ENCODE assay signal across 1 cellular context in the genomic region with DNA sequence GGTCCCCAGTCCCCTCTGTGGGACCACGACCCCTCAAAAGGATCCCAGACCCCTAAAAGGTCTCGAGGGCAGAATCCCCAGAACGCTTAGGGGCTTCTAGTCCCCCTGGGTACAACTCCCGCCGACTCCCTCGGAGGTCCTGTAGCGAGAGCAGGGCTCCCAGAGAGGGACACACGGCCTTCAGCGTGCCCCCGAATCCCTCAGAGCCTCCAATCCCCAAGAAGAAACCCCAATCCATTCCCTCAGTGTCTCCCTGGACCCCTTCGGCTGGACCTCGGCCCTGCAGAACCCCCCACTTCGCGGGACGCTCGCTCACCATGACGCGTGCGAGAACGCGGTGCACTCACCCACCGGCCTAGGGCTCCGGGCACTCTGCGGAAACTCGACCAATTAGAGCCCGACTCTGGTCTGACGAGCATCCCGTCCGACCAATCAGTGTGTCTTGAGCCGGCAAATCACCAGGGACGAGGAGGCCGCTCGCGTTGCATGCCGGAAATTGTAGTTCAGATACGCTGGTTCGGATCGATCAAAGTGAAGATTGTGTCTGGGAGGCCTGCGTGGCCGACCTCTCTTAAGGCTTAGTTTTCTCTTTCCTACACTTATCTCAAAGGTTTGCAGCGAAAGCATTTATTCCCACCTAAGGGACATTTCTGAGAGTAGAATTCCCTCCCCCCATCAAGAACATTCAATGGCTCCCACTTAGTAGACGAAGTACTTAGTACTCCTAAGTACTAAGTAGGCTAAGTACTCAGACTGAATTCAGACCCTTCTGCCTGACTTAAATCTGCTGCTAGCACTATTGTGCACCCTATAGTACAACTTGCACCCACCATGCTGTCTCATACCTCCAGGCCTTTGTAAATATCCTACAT.
TF ChIP-seq lines count a peak whose summit lies in the region.

A gene (minus strand): TSS at position 369 of the 872 bp plus-strand sequence. CDS start 50 bp downstream, at position 319.

TF ChIP-seq in HepG2, 621 proteins besides CTCF, POLR2A, EP300 and RAD21 (continued from another document and continues in another):
- TF ChIP-seq, protein P1, sequence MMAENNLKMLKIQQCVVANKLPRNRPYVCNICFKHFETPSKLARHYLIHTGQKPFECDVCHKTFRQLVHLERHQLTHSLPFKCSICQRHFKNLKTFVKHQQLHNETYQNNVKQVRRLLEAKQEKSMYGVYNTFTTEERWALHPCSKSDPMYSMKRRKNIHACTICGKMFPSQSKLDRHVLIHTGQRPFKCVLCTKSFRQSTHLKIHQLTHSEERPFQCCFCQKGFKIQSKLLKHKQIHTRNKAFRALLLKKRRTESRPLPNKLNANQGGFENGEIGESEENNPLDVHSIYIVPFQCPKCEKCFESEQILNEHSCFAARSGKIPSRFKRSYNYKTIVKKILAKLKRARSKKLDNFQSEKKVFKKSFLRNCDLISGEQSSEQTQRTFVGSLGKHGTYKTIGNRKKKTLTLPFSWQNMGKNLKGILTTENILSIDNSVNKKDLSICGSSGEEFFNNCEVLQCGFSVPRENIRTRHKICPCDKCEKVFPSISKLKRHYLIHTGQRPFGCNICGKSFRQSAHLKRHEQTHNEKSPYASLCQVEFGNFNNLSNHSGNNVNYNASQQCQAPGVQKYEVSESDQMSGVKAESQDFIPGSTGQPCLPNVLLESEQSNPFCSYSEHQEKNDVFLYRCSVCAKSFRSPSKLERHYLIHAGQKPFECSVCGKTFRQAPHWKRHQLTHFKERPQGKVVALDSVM (CRISPR knock-in tag; IDR thresholded peaks at IDR 0.05) = peak; percentile 35; the same call in 1 of the 2 replicates
- TF ChIP-seq ZFYVE20 (CRISPR knock-in tag; IDR thresholded peaks at IDR 0.05; ENCODE audit: borderline replicate concordance, low read depth) (no peak), SNAPC2 (CRISPR knock-in tag; IDR thresholded peaks at IDR 0.05) (no peak), U2AF1 (optimal IDR thresholded peaks at IDR 0.05; ENCODE audit: low read depth, low read length) (no peak), ZNF496 (CRISPR knock-in tag; IDR thresholded peaks at IDR 0.05; ENCODE audit: insufficient replicate concordance) (no peak), ISX (CRISPR knock-in tag; conservative IDR thresholded peaks at IDR 0.05) (0 out of 2 replicates have a peak, but pooled peaks have one; percentile 9), ZNF44 (CRISPR knock-in tag; IDR thresholded peaks at IDR 0.05) (0 out of 2 replicates have a peak, but pooled peaks have one; percentile 24), NKX3-1 (CRISPR knock-in tag; IDR thresholded peaks at IDR 0.05) (no peak), TAF1 (CRISPR knock-in tag; IDR thresholded peaks at IDR 0.05) (peak; percentile 76), ZFP1 (CRISPR knock-in tag; IDR thresholded peaks at IDR 0.05) (no peak), ZNF777 (CRISPR knock-in tag; IDR thresholded peaks at IDR 0.05) (0 out of 2 replicates have a peak, but pooled peaks have one; percentile 21), SCMH1 (CRISPR knock-in tag; IDR thresholded peaks at IDR 0.05; ENCODE audit: borderline replicate concordance) (no peak), NPAS2 (CRISPR knock-in tag; IDR thresholded peaks at IDR 0.05; ENCODE audit: borderline replicate concordance) (no peak), SMARCC2 (IDR thresholded peaks at IDR 0.05) (no peak), THAP11 (CRISPR knock-in tag; IDR thresholded peaks at IDR 0.05) (peak; percentile 99), RXRB (CRISPR knock-in tag; IDR thresholded peaks at IDR 0.05; ENCODE audit: borderline replicate concordance) (peak; percentile 57)
- TF ChIP-seq, protein P2, sequence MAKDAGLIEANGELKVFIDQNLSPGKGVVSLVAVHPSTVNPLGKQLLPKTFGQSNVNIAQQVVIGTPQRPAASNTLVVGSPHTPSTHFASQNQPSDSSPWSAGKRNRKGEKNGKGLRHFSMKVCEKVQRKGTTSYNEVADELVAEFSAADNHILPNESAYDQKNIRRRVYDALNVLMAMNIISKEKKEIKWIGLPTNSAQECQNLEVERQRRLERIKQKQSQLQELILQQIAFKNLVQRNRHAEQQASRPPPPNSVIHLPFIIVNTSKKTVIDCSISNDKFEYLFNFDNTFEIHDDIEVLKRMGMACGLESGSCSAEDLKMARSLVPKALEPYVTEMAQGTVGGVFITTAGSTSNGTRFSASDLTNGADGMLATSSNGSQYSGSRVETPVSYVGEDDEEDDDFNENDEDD (CRISPR knock-in tag; IDR thresholded peaks at IDR 0.05; ENCODE audit: borderline replicate concordance) = peak; percentile 88
- TF ChIP-seq, protein P3, sequence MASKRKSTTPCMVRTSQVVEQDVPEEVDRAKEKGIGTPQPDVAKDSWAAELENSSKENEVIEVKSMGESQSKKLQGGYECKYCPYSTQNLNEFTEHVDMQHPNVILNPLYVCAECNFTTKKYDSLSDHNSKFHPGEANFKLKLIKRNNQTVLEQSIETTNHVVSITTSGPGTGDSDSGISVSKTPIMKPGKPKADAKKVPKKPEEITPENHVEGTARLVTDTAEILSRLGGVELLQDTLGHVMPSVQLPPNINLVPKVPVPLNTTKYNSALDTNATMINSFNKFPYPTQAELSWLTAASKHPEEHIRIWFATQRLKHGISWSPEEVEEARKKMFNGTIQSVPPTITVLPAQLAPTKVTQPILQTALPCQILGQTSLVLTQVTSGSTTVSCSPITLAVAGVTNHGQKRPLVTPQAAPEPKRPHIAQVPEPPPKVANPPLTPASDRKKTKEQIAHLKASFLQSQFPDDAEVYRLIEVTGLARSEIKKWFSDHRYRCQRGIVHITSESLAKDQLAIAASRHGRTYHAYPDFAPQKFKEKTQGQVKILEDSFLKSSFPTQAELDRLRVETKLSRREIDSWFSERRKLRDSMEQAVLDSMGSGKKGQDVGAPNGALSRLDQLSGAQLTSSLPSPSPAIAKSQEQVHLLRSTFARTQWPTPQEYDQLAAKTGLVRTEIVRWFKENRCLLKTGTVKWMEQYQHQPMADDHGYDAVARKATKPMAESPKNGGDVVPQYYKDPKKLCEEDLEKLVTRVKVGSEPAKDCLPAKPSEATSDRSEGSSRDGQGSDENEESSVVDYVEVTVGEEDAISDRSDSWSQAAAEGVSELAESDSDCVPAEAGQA (IDR thresholded peaks at IDR 0.05; ENCODE audit: low read depth) = peak; percentile 61; the same call in 1 of the 2 replicates
- TF ChIP-seq, protein P3 (CRISPR knock-in tag; IDR thresholded peaks at IDR 0.05; ENCODE audit: borderline replicate concordance) = no peak
- TF ChIP-seq, protein P4, sequence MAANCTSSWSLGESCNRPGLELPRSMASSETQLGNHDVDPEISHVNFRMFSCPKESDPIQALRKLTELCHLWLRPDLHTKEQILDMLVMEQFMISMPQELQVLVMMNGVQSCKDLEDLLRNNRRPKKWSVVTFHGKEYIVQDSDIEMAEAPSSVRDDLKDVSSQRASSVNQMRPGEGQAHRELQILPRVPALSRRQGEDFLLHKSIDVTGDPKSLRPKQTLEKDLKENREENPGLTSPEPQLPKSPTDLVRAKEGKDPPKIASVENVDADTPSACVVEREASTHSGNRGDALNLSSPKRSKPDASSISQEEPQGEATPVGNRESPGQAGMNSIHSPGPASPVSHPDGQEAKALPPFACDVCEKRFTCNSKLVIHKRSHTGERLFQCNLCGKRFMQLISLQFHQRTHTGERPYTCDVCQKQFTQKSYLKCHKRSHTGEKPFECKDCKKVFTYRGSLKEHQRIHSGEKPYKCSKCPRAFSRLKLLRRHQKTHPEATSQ (CRISPR knock-in tag; IDR thresholded peaks at IDR 0.05; ENCODE audit: borderline replicate concordance) = no peak
- TF ChIP-seq, protein P5, sequence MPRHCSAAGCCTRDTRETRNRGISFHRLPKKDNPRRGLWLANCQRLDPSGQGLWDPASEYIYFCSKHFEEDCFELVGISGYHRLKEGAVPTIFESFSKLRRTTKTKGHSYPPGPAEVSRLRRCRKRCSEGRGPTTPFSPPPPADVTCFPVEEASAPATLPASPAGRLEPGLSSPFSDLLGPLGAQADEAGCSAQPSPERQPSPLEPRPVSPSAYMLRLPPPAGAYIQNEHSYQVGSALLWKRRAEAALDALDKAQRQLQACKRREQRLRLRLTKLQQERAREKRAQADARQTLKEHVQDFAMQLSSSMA (CRISPR knock-in tag; IDR thresholded peaks at IDR 0.05) = 0 out of 2 replicates have a peak, but pooled peaks have one; percentile 71
- TF ChIP-seq, protein P6, sequence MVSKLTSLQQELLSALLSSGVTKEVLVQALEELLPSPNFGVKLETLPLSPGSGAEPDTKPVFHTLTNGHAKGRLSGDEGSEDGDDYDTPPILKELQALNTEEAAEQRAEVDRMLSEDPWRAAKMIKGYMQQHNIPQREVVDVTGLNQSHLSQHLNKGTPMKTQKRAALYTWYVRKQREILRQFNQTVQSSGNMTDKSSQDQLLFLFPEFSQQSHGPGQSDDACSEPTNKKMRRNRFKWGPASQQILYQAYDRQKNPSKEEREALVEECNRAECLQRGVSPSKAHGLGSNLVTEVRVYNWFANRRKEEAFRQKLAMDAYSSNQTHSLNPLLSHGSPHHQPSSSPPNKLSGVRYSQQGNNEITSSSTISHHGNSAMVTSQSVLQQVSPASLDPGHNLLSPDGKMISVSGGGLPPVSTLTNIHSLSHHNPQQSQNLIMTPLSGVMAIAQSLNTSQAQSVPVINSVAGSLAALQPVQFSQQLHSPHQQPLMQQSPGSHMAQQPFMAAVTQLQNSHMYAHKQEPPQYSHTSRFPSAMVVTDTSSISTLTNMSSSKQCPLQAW (CRISPR knock-in tag; IDR thresholded peaks at IDR 0.05) = peak; percentile 60; the same call in 1 of the 2 replicates
- TF ChIP-seq, protein P7, sequence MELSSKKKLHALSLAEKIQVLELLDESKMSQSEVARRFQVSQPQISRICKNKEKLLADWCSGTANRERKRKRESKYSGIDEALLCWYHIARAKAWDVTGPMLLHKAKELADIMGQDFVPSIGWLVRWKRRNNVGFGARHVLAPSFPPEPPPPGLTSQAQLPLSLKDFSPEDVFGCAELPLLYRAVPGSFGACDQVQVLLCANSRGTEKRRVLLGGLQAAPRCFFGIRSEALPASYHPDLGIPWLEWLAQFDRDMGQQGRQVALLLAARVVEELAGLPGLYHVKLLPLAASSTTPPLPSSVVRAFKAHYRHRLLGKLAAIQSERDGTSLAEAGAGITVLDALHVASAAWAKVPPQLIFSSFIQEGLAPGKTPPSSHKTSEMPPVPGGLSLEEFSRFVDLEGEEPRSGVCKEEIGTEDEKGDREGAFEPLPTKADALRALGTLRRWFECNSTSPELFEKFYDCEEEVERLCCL (CRISPR knock-in tag; IDR thresholded peaks at IDR 0.05; ENCODE audit: borderline replicate concordance) = 0 out of 2 replicates have a peak, but pooled peaks have one; percentile 31
- TF ChIP-seq, protein P8, sequence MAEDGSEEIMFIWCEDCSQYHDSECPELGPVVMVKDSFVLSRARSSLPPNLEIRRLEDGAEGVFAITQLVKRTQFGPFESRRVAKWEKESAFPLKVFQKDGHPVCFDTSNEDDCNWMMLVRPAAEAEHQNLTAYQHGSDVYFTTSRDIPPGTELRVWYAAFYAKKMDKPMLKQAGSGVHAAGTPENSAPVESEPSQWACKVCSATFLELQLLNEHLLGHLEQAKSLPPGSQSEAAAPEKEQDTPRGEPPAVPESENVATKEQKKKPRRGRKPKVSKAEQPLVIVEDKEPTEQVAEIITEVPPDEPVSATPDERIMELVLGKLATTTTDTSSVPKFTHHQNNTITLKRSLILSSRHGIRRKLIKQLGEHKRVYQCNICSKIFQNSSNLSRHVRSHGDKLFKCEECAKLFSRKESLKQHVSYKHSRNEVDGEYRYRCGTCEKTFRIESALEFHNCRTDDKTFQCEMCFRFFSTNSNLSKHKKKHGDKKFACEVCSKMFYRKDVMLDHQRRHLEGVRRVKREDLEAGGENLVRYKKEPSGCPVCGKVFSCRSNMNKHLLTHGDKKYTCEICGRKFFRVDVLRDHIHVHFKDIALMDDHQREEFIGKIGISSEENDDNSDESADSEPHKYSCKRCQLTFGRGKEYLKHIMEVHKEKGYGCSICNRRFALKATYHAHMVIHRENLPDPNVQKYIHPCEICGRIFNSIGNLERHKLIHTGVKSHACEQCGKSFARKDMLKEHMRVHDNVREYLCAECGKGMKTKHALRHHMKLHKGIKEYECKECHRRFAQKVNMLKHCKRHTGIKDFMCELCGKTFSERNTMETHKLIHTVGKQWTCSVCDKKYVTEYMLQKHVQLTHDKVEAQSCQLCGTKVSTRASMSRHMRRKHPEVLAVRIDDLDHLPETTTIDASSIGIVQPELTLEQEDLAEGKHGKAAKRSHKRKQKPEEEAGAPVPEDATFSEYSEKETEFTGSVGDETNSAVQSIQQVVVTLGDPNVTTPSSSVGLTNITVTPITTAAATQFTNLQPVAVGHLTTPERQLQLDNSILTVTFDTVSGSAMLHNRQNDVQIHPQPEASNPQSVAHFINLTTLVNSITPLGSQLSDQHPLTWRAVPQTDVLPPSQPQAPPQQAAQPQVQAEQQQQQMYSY (CRISPR knock-in tag; IDR thresholded peaks at IDR 0.05) = no peak
- TF ChIP-seq, protein P9, sequence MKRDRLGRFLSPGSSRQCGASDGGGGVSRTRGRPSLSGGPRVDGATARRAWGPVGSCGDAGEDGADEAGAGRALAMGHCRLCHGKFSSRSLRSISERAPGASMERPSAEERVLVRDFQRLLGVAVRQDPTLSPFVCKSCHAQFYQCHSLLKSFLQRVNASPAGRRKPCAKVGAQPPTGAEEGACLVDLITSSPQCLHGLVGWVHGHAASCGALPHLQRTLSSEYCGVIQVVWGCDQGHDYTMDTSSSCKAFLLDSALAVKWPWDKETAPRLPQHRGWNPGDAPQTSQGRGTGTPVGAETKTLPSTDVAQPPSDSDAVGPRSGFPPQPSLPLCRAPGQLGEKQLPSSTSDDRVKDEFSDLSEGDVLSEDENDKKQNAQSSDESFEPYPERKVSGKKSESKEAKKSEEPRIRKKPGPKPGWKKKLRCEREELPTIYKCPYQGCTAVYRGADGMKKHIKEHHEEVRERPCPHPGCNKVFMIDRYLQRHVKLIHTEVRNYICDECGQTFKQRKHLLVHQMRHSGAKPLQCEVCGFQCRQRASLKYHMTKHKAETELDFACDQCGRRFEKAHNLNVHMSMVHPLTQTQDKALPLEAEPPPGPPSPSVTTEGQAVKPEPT (CRISPR knock-in tag; IDR thresholded peaks at IDR 0.05; ENCODE audit: low read depth) = 0 out of 2 replicates have a peak, but pooled peaks have one; percentile 32
- TF ChIP-seq, protein P10, sequence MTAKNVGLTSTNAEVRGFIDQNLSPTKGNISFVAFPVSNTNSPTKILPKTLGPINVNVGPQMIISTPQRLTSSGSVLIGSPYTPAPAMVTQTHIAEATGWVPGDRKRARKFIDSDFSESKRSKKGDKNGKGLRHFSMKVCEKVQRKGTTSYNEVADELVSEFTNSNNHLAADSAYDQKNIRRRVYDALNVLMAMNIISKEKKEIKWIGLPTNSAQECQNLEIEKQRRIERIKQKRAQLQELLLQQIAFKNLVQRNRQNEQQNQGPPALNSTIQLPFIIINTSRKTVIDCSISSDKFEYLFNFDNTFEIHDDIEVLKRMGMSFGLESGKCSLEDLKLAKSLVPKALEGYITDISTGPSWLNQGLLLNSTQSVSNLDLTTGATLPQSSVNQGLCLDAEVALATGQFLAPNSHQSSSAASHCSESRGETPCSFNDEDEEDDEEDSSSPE (CRISPR knock-in tag; IDR thresholded peaks at IDR 0.05) = peak; percentile 43; the same call in 1 of the 2 replicates
